In genomic region chr17:79362996-79363305, GRCh38 we compare ENCODE assay signal across 26 cellular contexts.
"Had no signal": no experiment of that assay in that cellular context is flagged by ENCODE, and none has a peak within 500 bp of the region (broad histone marks: within the 10 kb centered on the region; RNA-seq: fewer than 3 reads in every experiment).

No MANE protein-coding gene starts in this region.

- H3K36me3 ChIP-seq: brain microvascular endothelial cell, esophagus muscularis mucosa, gastrocnemius medialis had no signal

- H3K27ac ChIP-seq: brain microvascular endothelial cell, coronary artery, esophagus muscularis mucosa, foreskin keratinocyte, gastrocnemius medialis had no signal

- H3K27me3 ChIP-seq: brain microvascular endothelial cell had no signal

- DNase-seq: activated CD4-positive, alpha-beta memory T cell treated with anti-CD3 and anti-CD28 coated beads for 36 hours; activated CD4-positive, alpha-beta T cell treated with anti-CD3 and anti-CD28 coated beads for 36 hours; activated CD4-positive, alpha-beta T cell treated with anti-CD3 and anti-CD28 coated beads, Interleukin-2, amount 10 ng/mL, durations not matched to agents 24 days and 14 days; activated CD4-positive, CD25-positive, alpha-beta regulatory T cell; activated CD4-positive, CD25-positive, alpha-beta regulatory T cell treated with anti-CD3 and anti-CD28 coated beads, Interleukin-2, amount 50 U/mL, for 72 hours; activated CD8-positive, alpha-beta memory T cell treated with anti-CD3 and anti-CD28 coated beads, Interleukin-2, amount 10 ng/mL, durations not matched to agents 7 days and 5 days; activated CD8-positive, alpha-beta memory T cell treated with anti-CD3 and anti-CD28 coated beads, Interleukin-2, amount 50 U/mL, for 4 hours; activated CD8-positive, alpha-beta T cell treated with anti-CD3 and anti-CD28 coated beads, Interleukin-2, amount 10 ng/mL, durations not matched to agents 7 days and 5 days; activated effector memory CD4-positive, alpha-beta T cell treated with anti-CD3 and anti-CD28 coated beads, Interleukin-2, amount 50 U/mL, for 16 hours; activated naive CD4-positive, alpha-beta T cell treated with anti-CD3 and anti-CD28 coated beads, Interleukin-2, amount 10 ng/mL, durations not matched to agents 7 days and 5 days; activated naive CD8-positive, alpha-beta T cell treated with anti-CD3 and anti-CD28 coated beads, Interleukin-2, amount 10 ng/mL, durations not matched to agents 7 days and 5 days; activated T-cell treated with anti-CD3 and anti-CD28 coated beads, Interleukin-2, amount 50 U/mL, for 1 hour; activated T-cell treated with anti-CD3 and anti-CD28 coated beads, Interleukin-2, amount 50 U/mL, for 48 hours; anterior cingulate cortex; brain microvascular endothelial cell; effector CD4-positive, alpha-beta T cell; effector memory CD8-positive, alpha-beta T cell; erythroblast; foreskin keratinocyte; gastrocnemius medialis; glutamatergic neuron; T-helper 17 cell; T1000 had no signal

- H3K4me3 ChIP-seq: coronary artery, esophagus muscularis mucosa, gastrocnemius medialis had no signal

- H3K9me3 ChIP-seq: esophagus muscularis mucosa, gastrocnemius medialis had no signal

- ATAC-seq: activated CD4-positive, alpha-beta T cell treated with anti-CD3 and anti-CD28 coated beads for 36 hours; activated CD8-positive, alpha-beta memory T cell treated with anti-CD3 and anti-CD28 coated beads, Interleukin-2, amount 10 ng/mL, durations not matched to agents 7 days and 5 days; activated CD8-positive, alpha-beta T cell treated with anti-CD3 and anti-CD28 coated beads, Interleukin-2, amount 10 ng/mL, durations not matched to agents 7 days and 5 days; activated naive CD4-positive, alpha-beta T cell treated with anti-CD3 and anti-CD28 coated beads, Interleukin-2, amount 50 U/mL, for 72 hours; effector memory CD8-positive, alpha-beta T cell; foreskin keratinocyte; gastrocnemius medialis; T-helper 17 cell had no signal

- H3K4me1 ChIP-seq: foreskin keratinocyte, gastrocnemius medialis had no signal
